1 cellular context compared by ENCODE assay signal in genomic region chr19:4624301-4624700, GRCh38.
TF ChIP-seq lines count a peak whose summit lies in the region.

No MANE protein-coding gene starts in this region.

TF ChIP-seq in A549, 52 proteins besides CTCF, POLR2A, EP300 and RAD21 (continued from another document):
- no peak for TF ChIP-seq REST (IDR thresholded peaks at IDR 0.05)
- no peak for TF ChIP-seq GATA3 (IDR thresholded peaks at IDR 0.05; ENCODE audit: borderline replicate concordance)
- no peak for TF ChIP-seq SMC3 (IDR thresholded peaks at IDR 0.05)
